ENCODE assay signal across 25 cellular contexts in the genomic region with DNA sequence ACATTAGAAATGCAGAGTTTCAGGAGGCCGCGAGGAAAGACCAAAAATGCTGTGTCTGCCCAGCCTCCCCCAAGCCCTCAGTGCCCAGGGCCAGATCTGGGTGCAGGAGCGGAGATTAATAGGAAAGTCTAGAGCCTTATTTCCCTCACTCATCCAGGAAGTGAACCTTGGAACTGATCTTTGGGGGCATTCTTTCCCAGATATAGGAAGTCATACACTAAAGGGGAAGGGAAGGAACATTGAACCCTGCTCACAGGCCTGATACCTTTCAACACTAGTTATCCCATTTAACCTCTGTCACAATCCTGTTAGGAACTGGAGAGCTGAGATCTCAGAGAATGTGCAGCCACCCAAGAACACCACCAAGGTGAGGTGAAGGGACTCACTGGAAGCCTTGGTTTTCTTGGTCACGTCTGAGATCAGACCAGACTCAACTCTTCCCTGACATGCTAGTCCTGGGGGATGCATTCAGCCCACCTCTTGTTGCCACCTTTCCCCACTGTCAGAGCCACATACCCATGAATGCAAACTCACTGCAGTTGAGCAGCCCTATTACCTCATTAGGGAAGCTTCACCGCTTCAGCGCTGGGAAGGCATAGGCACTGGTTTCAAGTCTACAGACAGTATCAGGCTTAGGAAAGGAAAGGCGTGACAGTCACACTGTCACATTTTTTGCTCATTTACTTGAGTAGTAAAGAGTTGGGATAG.
"Had no signal": no experiment of that assay in that cellular context is flagged by ENCODE, and none has a peak within 500 bp of the region (broad histone marks: within the 10 kb centered on the region; RNA-seq: fewer than 3 reads in every experiment).

No MANE protein-coding gene starts in this region.

- ATAC-seq: activated CD4-positive, CD25-positive, alpha-beta regulatory T cell treated with anti-CD3 and anti-CD28 coated beads, Interleukin-2, amount 50 U/mL, for 24 hours; body of pancreas; right cardiac atrium; stimulated activated naive CD8-positive, alpha-beta T cell treated with anti-CD3 and anti-CD28 coated beads, Interleukin-15, Interleukin-2, amounts not matched to agents 100 U/mL and 50 U/mL, for 24 hours had no signal

- H3K9me3 ChIP-seq: adrenal gland, body of pancreas, esophagus squamous epithelium, testis, transverse colon had no signal

- H3K36me3 ChIP-seq: adrenal gland, esophagus squamous epithelium, transverse colon had no signal

- H3K4me3 ChIP-seq: adrenal gland, body of pancreas, esophagus squamous epithelium, testis, transverse colon had no signal

- H3K27ac ChIP-seq: adrenal gland, body of pancreas, epithelial cell of prostate, esophagus squamous epithelium, testis, transverse colon had no signal

- H3K4me1 ChIP-seq: adrenal gland, body of pancreas, testis, transverse colon had no signal

- DNase-seq: activated CD4-positive, alpha-beta T cell treated with anti-CD3 and anti-CD28 coated beads for 48 hours; activated CD4-positive, alpha-beta T cell treated with anti-CD3 and anti-CD28 coated beads, Interleukin-2, amount 50 U/mL, for 48 hours; activated CD8-positive, alpha-beta memory T cell treated with anti-CD3 and anti-CD28 coated beads for 24 hours; activated CD8-positive, alpha-beta memory T cell treated with anti-CD3 and anti-CD28 coated beads, Interleukin-2, amount 50 U/mL, for 4 hours; activated effector memory CD4-positive, alpha-beta T cell treated with anti-CD3 and anti-CD28 coated beads, Interleukin-2, amount 50 U/mL, for 16 hours; activated naive CD4-positive, alpha-beta T cell treated with anti-CD3 and anti-CD28 coated beads for 36 hours; activated naive CD8-positive, alpha-beta T cell treated with anti-CD3 and anti-CD28 coated beads for 36 hours; activated T-cell treated with anti-CD3 and anti-CD28 coated beads, Interleukin-2, amount 50 U/mL, for 1 hour; adrenal gland; aorta; body of pancreas; dermis blood vessel endothelial cell; effector CD4-positive, alpha-beta T cell; esophagus squamous epithelium; foreskin melanocyte; naive B cell; right cardiac atrium; stimulated activated CD4-positive, alpha-beta T cell treated with anti-CD3 and anti-CD28 coated beads, Interleukin-4, amount 100 ng/mL, for 1 hour; stimulated activated naive CD8-positive, alpha-beta T cell treated with anti-CD3 and anti-CD28 coated beads, Interleukin-15, Interleukin-2, amounts not matched to agents 100 U/mL and 50 U/mL, for 24 hours; testis; transverse colon had no signal

- H3K27me3 ChIP-seq: adrenal gland, body of pancreas, esophagus squamous epithelium, testis, transverse colon had no signal

- H3K9me3 Mint-ChIP-seq: activated naive CD4-positive, alpha-beta T cell treated with anti-CD3 and anti-CD28 coated beads for 36 hours; activated naive CD8-positive, alpha-beta T cell treated with anti-CD3 and anti-CD28 coated beads for 36 hours; activated T-helper 1 cell treated with anti-CD3 and anti-CD28 coated beads, Interleukin-12 subunit alpha, Interleukin-12 subunit beta, Interleukin-2, Interleukin-4 antibody, amounts not matched to agents 30 ng/mL and 10 ng/mL and 1 ng/mL, durations not matched to agents 14 hours and 24 hours and 36 hours; mesothelial cell of epicardium; naive B cell had no signal

- H3K4me3 Mint-ChIP-seq: activated naive CD4-positive, alpha-beta T cell treated with anti-CD3 and anti-CD28 coated beads for 36 hours; activated naive CD8-positive, alpha-beta T cell treated with anti-CD3 and anti-CD28 coated beads for 36 hours; activated T-helper 1 cell treated with anti-CD3 and anti-CD28 coated beads, Interleukin-12 subunit alpha, Interleukin-12 subunit beta, Interleukin-2, Interleukin-4 antibody, amounts not matched to agents 30 ng/mL and 10 ng/mL and 1 ng/mL, durations not matched to agents 14 hours and 24 hours and 36 hours; mesothelial cell of epicardium; naive B cell had no signal

- H3K27ac Mint-ChIP-seq: activated naive CD4-positive, alpha-beta T cell treated with anti-CD3 and anti-CD28 coated beads for 36 hours; activated naive CD8-positive, alpha-beta T cell treated with anti-CD3 and anti-CD28 coated beads for 36 hours; activated T-helper 1 cell treated with anti-CD3 and anti-CD28 coated beads, Interleukin-12 subunit alpha, Interleukin-12 subunit beta, Interleukin-2, Interleukin-4 antibody, amounts not matched to agents 30 ng/mL and 10 ng/mL and 1 ng/mL, durations not matched to agents 14 hours and 24 hours and 36 hours; mesothelial cell of epicardium had no signal

- H3K27me3 Mint-ChIP-seq: activated naive CD8-positive, alpha-beta T cell treated with anti-CD3 and anti-CD28 coated beads for 36 hours; naive B cell had no signal

- H3K4me1 Mint-ChIP-seq: activated naive CD8-positive, alpha-beta T cell treated with anti-CD3 and anti-CD28 coated beads for 36 hours; naive B cell had no signal
